ENCODE assay signal across 1 cellular context in the genomic region with DNA sequence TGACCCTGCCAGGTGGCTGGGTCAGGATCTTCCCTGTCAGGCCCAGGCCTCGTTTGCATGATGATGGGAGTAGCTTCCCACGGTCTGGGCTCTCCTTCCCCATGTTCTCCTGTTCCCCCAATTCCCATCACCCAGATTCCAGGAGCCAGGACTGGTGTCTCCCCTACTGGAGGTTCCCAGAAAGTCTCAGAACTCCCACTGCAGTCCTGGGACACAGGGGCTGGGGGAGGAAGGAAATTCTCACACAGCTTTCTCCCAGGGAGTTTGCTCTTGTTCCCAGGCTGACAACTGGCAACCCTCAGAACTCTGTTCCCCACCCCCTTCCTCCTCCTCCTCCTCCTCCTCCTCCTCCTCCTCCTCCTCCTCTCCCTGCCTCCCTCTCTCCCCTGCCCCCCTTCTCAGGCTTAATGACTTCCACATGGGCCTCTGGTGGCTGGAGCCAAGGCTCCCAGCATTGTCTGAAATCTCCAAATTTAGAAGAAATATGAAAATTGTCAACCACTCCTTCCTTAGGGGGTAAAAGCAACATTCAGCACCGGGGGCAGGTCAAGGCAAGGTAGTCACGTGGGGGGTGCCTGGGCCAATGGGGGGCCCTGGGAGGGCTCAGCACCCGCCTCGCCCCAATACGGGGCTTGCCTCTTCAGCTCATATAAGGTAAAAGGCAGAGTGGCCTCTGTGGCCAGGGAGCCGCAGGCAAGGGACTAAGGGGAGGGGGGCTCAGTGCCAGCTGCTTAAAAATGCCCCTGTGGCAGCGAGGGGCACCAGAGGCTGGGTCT.
TF ChIP-seq lines count a peak whose summit lies in the region.

No MANE protein-coding gene starts in this region.

TF ChIP-seq in IMR-90, 13 proteins besides CTCF, POLR2A, EP300 and RAD21 (continued from another document):
- TF ChIP-seq, protein P1, sequence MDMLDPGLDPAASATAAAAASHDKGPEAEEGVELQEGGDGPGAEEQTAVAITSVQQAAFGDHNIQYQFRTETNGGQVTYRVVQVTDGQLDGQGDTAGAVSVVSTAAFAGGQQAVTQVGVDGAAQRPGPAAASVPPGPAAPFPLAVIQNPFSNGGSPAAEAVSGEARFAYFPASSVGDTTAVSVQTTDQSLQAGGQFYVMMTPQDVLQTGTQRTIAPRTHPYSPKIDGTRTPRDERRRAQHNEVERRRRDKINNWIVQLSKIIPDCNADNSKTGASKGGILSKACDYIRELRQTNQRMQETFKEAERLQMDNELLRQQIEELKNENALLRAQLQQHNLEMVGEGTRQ (IDR thresholded peaks at IDR 0.05; ENCODE audit: low read depth, low read length): peak; percentile 98
- TF ChIP-seq NFE2L2 (IDR thresholded peaks at IDR 0.05; ENCODE audit: low read depth, low read length): no peak
- peak; percentile 43; the same call in 1 of the 2 replicates for TF ChIP-seq FOS (IDR thresholded peaks at IDR 0.05; ENCODE audit: low read depth, low read length)
TF ChIP-seq in IMR-90: peak in this region for 4.
